Comparison of ENCODE assay signal across 1 cellular context in genomic region chr2:168890006-168890782, GRCh38.
A peak's percentile ranks its signal among the peaks of the same experiment; 100 is the strongest.
TF ChIP-seq lines count a peak whose summit lies in the region.

TSS of gene SPC25 (minus strand) at chr2:168890430. CDS start at chr2:168889519, 911 bp downstream.

TF ChIP-seq in HepG2, 621 proteins besides CTCF, POLR2A, EP300 and RAD21 (continued from another document and continues in another):
- no peak for TF ChIP-seq ZNF646 (CRISPR knock-in tag; IDR thresholded peaks at IDR 0.05)
- TF ChIP-seq RAD51 (IDR thresholded peaks at IDR 0.05; ENCODE audit: borderline replicate concordance): no peak
- TF ChIP-seq ZNF709 (CRISPR knock-in tag; IDR thresholded peaks at IDR 0.05): no peak
- peak; percentile 89 for TF ChIP-seq BCL3 (CRISPR knock-in tag; IDR thresholded peaks at IDR 0.05)
- peak; percentile 41; the same call in 1 of the 2 replicates for TF ChIP-seq ELF3 (CRISPR knock-in tag; IDR thresholded peaks at IDR 0.05)
- no peak for TF ChIP-seq ZNF354B (CRISPR knock-in tag; IDR thresholded peaks at IDR 0.05)
- no peak for TF ChIP-seq ZNF329 (CRISPR knock-in tag; IDR thresholded peaks at IDR 0.05; ENCODE audit: low read depth)
- TF ChIP-seq NR0B2 (CRISPR knock-in tag; IDR thresholded peaks at IDR 0.05): peak; percentile 63; the same call in 1 of the 2 replicates
- peak; percentile 65; the same call in 1 of the 2 replicates for TF ChIP-seq ZGPAT (CRISPR knock-in tag; IDR thresholded peaks at IDR 0.05)
- no peak for TF ChIP-seq ZNF276 (CRISPR knock-in tag; IDR thresholded peaks at IDR 0.05; ENCODE audit: low read depth)
- TF ChIP-seq ZNF556 (CRISPR knock-in tag; IDR thresholded peaks at IDR 0.05; ENCODE audit: borderline replicate concordance): no peak
- TF ChIP-seq NFATC3 (CRISPR knock-in tag; IDR thresholded peaks at IDR 0.05): 0 out of 2 replicates have a peak, but pooled peaks have one; percentile 46
- peak; percentile 52; the same call in 1 of the 2 replicates for TF ChIP-seq GABPA (IDR thresholded peaks at IDR 0.05; ENCODE audit: low read depth, low read length)
- TF ChIP-seq GABPA (CRISPR knock-in tag; IDR thresholded peaks at IDR 0.05; ENCODE audit: low read depth): peak; percentile 85
- no peak for TF ChIP-seq REXO4 (CRISPR knock-in tag; IDR thresholded peaks at IDR 0.05; ENCODE audit: borderline replicate concordance)
- no peak for TF ChIP-seq ZNF703 (CRISPR knock-in tag; IDR thresholded peaks at IDR 0.05; ENCODE audit: borderline replicate concordance)
- TF ChIP-seq ZNF20 (CRISPR knock-in tag; IDR thresholded peaks at IDR 0.05): no peak
- no peak for TF ChIP-seq ZNF720 (CRISPR knock-in tag; IDR thresholded peaks at IDR 0.05)
- no peak for TF ChIP-seq HMG20B (CRISPR knock-in tag; conservative IDR thresholded peaks at IDR 0.05)
- TF ChIP-seq ZFYVE20 (CRISPR knock-in tag; IDR thresholded peaks at IDR 0.05; ENCODE audit: borderline replicate concordance, low read depth): no peak
- TF ChIP-seq ZSCAN5A (CRISPR knock-in tag; IDR thresholded peaks at IDR 0.05; ENCODE audit: borderline replicate concordance): no peak
- TF ChIP-seq ZNF589 (CRISPR knock-in tag; conservative IDR thresholded peaks at IDR 0.05): no peak
- TF ChIP-seq ZNF143 (CRISPR knock-in tag; IDR thresholded peaks at IDR 0.05): peak; percentile 98
- TF ChIP-seq ZNF383 (CRISPR knock-in tag; IDR thresholded peaks at IDR 0.05; ENCODE audit: borderline replicate concordance): no peak
- peak; percentile 100 for TF ChIP-seq TFDP1 (CRISPR knock-in tag; IDR thresholded peaks at IDR 0.05; ENCODE audit: borderline replicate concordance)
- TF ChIP-seq PRDM4 (CRISPR knock-in tag; IDR thresholded peaks at IDR 0.05; ENCODE audit: borderline replicate concordance): no peak
- no peak for TF ChIP-seq RBAK (CRISPR knock-in tag; IDR thresholded peaks at IDR 0.05)
- no peak for TF ChIP-seq ZFP62 (CRISPR knock-in tag; IDR thresholded peaks at IDR 0.05)
- TF ChIP-seq KLF12 (CRISPR knock-in tag; IDR thresholded peaks at IDR 0.05; ENCODE audit: borderline replicate concordance): no peak
- no peak for TF ChIP-seq ARID2 (CRISPR knock-in tag; IDR thresholded peaks at IDR 0.05; ENCODE audit: borderline replicate concordance)
- TF ChIP-seq NAIF1 (CRISPR knock-in tag; IDR thresholded peaks at IDR 0.05; ENCODE audit: borderline replicate concordance): no peak
- TF ChIP-seq CENPBD1 (CRISPR knock-in tag; IDR thresholded peaks at IDR 0.05; ENCODE audit: borderline replicate concordance, low read depth): no peak
